Comparison of ENCODE assay signal across 22 cellular contexts in the genomic region with DNA sequence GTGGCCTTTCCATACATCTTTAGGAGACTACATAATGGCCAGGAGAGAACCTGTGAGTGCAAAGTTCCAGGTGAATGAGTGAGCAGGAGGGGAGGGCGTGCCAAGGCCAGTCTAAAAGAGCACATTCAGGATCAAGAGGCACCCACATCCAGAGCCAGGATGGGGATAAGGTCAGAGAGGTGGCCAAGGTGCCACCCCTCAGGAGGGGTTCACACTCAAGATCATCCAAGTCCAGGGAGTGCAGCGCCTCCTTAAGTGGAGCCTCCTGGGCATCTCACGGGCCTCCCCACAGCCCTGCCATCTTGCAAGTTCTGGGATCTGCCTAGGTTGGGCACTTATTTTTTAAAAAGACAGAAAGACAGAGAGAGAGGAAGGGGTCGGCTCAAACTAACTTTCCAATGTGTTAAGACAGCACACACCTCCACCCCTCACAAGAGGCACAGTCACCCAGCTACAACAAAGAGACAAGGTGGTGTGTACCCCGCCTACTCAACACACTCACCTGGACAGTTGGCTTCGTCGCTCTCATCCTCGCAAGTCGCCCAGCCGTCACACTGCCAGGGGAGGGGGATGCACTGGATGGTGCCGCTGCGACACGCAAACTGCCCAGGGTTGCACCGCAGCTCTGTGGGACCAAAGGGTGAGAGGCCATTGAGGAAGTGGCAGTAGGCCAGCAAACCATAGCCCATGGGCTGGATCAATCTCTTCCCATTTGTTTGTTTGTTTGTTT. TPM values are rescaled to one million over a fixed set of nuclear protein-coding genes. Genes with fewer than 3 reads are reported as not detected.
DNase-seq lines count a peak whose midpoint lies in the region; ATAC-seq and TF ChIP-seq lines count a peak whose summit lies in the region.
"Had no signal": no experiment of that assay in that cellular context is flagged by ENCODE, and none has a peak within 500 bp of the region (broad histone marks: within the 10 kb centered on the region; RNA-seq: fewer than 3 reads in every experiment).

No MANE protein-coding gene starts in this region.

- no peak overlapping the region for H3K27ac ChIP-seq in sigmoid colon
- H3K27ac ChIP-seq: KMS-11 had no signal

- H3K27me3 Mint-ChIP-seq in CD14-positive monocyte (ENCODE audit: low read depth in 3 of 3) (peaks cover 0 to 2% (median 0%) of the 10 kb centered on the region in 3 donors), WTC11 (ENCODE audit: low read depth) (no peaks in the 10 kb centered on the region), MCF 10A (ENCODE audit: insufficient read depth, unreplicated experiment) (no peaks in the 10 kb centered on the region), mesothelial cell of epicardium (ENCODE audit: low read depth) (no peaks in the 10 kb centered on the region)

- intact Hi-C loops in CD14-positive monocyte (cut with micrococcal nuclease) = loop anchor here (5.0 kb wide), 1 partner anchor 33 kb away; the partner anchor contains the start of gene DGCR2 (in 2 of the 2)
- intact Hi-C loops in sigmoid colon (cut with DNase I) = no loop called here
- intact Hi-C loops in MCF 10A (cut with micrococcal nuclease) = no loop called here

- H3K4me1 Mint-ChIP-seq in CD14-positive monocyte (peaks cover 74% of the 10 kb centered on the region), WTC11 (peaks cover 14% of the 10 kb centered on the region), MCF 10A (ENCODE audit: insufficient read depth, unreplicated experiment) (peaks cover 5% of the 10 kb centered on the region), mesothelial cell of epicardium (no peaks in the 10 kb centered on the region)

- TF ChIP-seq EP300 in sigmoid colon (IDR thresholded peaks at IDR 0.05) = no peak

- no peak for TF ChIP-seq POLR2A in sigmoid colon (IDR thresholded peaks at IDR 0.05)

- H3K27ac Mint-ChIP-seq in CD14-positive monocyte (peak overlapping the region; percentile 38 to 99 (median 80)), WTC11 (peak overlapping the region; percentile 44; the same call in 1 of the 2 replicates), MCF 10A (ENCODE audit: low read depth, unreplicated experiment) (no peak overlapping the region), mesothelial cell of epicardium (no peak overlapping the region)
- H3K27ac Mint-ChIP-seq: CD8-positive, alpha-beta T cell had no signal

- ATAC-seq in WTC11 = no peak
- ATAC-seq in left lobe of liver = no peak
- ATAC-seq: CD8-positive, alpha-beta T cell; GM12878 had no signal

- POLR2A ChIA-PET in WTC11 (lab: Charles Lee) (no interaction called here), MCF 10A (lab: Yijun Ruan, JAX) (no interaction called here)

- peaks cover 0 to 25% (median 6%) of the 10 kb centered on the region in 4 donors for H3K36me3 ChIP-seq in sigmoid colon

- BruUV-seq in MCF 10A (replicated peaks; lab: Mats Ljungman, UMichigan) = no TSS peak

- CTCF ChIA-PET in WTC11 (lab: Charles Lee) = interaction anchor here (2.2 kb wide), 1 partner anchor 15 kb away, joined by 5 read pairs; no protein-coding TSS in a partner anchor
- CTCF ChIA-PET in MCF 10A (lab: Yijun Ruan, JAX) = interaction anchor here (0.6 to 1.0 kb wide), 3 partner anchors 26 to 51 kb away, joined by 3 read pairs; partner anchors contain the start of gene DGCR2

- no peaks in the 10 kb centered on the region for H3K27me3 ChIP-seq in sigmoid colon

- H3K4me3 ChIP-seq in sigmoid colon = no peak overlapping the region
- H3K4me3 ChIP-seq: GM12878, HAP-1 had no signal

- 97% methylated on average over 14 of the region's 14 CpGs for WGBS in sigmoid colon, 2 donors

- H3K4me1 ChIP-seq in sigmoid colon = peaks cover 0 to 7% (median 2%) of the 10 kb centered on the region in 4 donors
- H3K4me1 ChIP-seq: HAP-1 had no signal

- H3K9me3 ChIP-seq in sigmoid colon = no peaks in the 10 kb centered on the region
- H3K9me3 ChIP-seq: HAP-1 had no signal

- TF ChIP-seq CTCF in CD14-positive monocyte (IDR thresholded peaks at IDR 0.05) (no peak), WTC11 (IDR thresholded peaks at IDR 0.05) (no peak), sigmoid colon (IDR thresholded peaks at IDR 0.05) (no peak), MCF 10A (IDR thresholded peaks at IDR 0.05; ENCODE audit: unreplicated experiment) (no peak), mesothelial cell of epicardium (IDR thresholded peaks at IDR 0.05; ENCODE audit: unreplicated experiment) (no peak)

- H3K9me3 Mint-ChIP-seq in CD14-positive monocyte = no peaks in the 10 kb centered on the region
- peaks cover 4% of the 10 kb centered on the region for H3K9me3 Mint-ChIP-seq in WTC11
- no peaks in the 10 kb centered on the region for H3K9me3 Mint-ChIP-seq in MCF 10A (ENCODE audit: unreplicated experiment)
- no peaks in the 10 kb centered on the region for H3K9me3 Mint-ChIP-seq in mesothelial cell of epicardium
- H3K9me3 Mint-ChIP-seq: CD8-positive, alpha-beta T cell had no signal

- no peak overlapping the region for H3K4me3 Mint-ChIP-seq in CD14-positive monocyte
- H3K4me3 Mint-ChIP-seq in WTC11 = no peak overlapping the region
- no peak overlapping the region for H3K4me3 Mint-ChIP-seq in MCF 10A (ENCODE audit: unreplicated experiment)
- H3K4me3 Mint-ChIP-seq in mesothelial cell of epicardium = no peak overlapping the region
- H3K4me3 Mint-ChIP-seq: CD8-positive, alpha-beta T cell had no signal

- H3K36me3 Mint-ChIP-seq in CD14-positive monocyte = peaks cover 18 to 35% of the 10 kb centered on the region in 2 donors
- H3K36me3 Mint-ChIP-seq in WTC11 = peaks cover 22% of the 10 kb centered on the region
- peaks cover 36% of the 10 kb centered on the region for H3K36me3 Mint-ChIP-seq in MCF 10A (ENCODE audit: insufficient read depth, unreplicated experiment)
- peaks cover 14% of the 10 kb centered on the region for H3K36me3 Mint-ChIP-seq in mesothelial cell of epicardium

- DNase-seq in CD14-positive monocyte (ENCODE audit: low spot score) (no peak), WTC11 (ENCODE audit: low spot score) (no peak), left lobe of liver (ENCODE audit: low spot score) (peak; percentile 44), sigmoid colon (peak; percentile 60), MCF 10A (ENCODE audit: unreplicated experiment) (no peak), mesothelial cell of epicardium (ENCODE audit: low spot score in 2 of 2, unreplicated experiment in 2 of 2) (no peak), NCI-H2107 treated with DMSO at 0.1 percent for 48 hours (lab: John Stamatoyannopoulos, UW; ENCODE audit: unreplicated experiment) (no peak)
- DNase-seq: CD8-positive, alpha-beta T cell; DND-41; MV-4-11; NCI-H1105 treated with DMSO at 0.1 percent for 48 hours; NCI-H2081; NCI-H446 treated with DMSO at 0.1 percent for 48 hours; NCI-H526 treated with DMSO at 0.1 percent for 48 hours; Right ventricle myocardium superior had no signal

TF ChIP-seq in WTC11, 78 proteins besides CTCF, POLR2A, EP300 and RAD21 (continues in another document):
- no peak for TF ChIP-seq IRF2 (CRISPR knock-in tag; IDR thresholded peaks at IDR 0.05; ENCODE audit: borderline replicate concordance, low read depth)
- TF ChIP-seq TEAD1 (CRISPR knock-in tag; IDR thresholded peaks at IDR 0.05) = no peak
- no peak for TF ChIP-seq MYBL2 (CRISPR knock-in tag; IDR thresholded peaks at IDR 0.05)
- TF ChIP-seq, protein P1, sequence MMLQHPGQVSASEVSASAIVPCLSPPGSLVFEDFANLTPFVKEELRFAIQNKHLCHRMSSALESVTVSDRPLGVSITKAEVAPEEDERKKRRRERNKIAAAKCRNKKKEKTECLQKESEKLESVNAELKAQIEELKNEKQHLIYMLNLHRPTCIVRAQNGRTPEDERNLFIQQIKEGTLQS (CRISPR knock-in tag; conservative IDR thresholded peaks at IDR 0.05) = no peak
- TF ChIP-seq AFF4 (CRISPR knock-in tag; IDR thresholded peaks at IDR 0.05; ENCODE audit: borderline replicate concordance) = no peak

RNA-seq across cellular contexts. Expression of gene DGCR2, which starts 33.2 kb away (rescaled TPM):
- 10 to 100 TPM; 28.9 to 37.0 TPM for polyA plus RNA-seq in CD14-positive monocyte
- 56.8 to 64.2 TPM (median 60.3 TPM) in 3 replicates for total RNA-seq in WTC11 (2021)
- total RNA-seq in left lobe of liver = 30.5 TPM
- total RNA-seq in sigmoid colon = 10 to 100 TPM; 25.5 to 36.8 (median 32.7) TPM
- polyA plus RNA-seq in sigmoid colon = 10 to 100 TPM in 2 of 3 donors, 1 to 10 TPM in 1; 7.2 to 68.7 (median 11.8) TPM
- total RNA-seq in MCF 10A (2022) = 41.2 and 50.1 TPM in 2 replicates
- 77.3 to 78.9 TPM (median 78.3 TPM) in 3 replicates for total RNA-seq in mesothelial cell of epicardium

RNA-seq across cellular contexts. Expression of gene TSSK2, which starts 42.1 kb away (rescaled TPM):
- polyA plus RNA-seq in CD14-positive monocyte = not detected
- not detected in 3 replicates for total RNA-seq in WTC11 (2021)
- total RNA-seq in left lobe of liver = not detected
- not detected for total RNA-seq in sigmoid colon
- polyA plus RNA-seq in sigmoid colon = under 1 TPM in 1 of 3 donors, not detected in 2; 0.12 TPM
- not detected in 2 replicates for total RNA-seq in MCF 10A (2022)
- total RNA-seq in mesothelial cell of epicardium = not detected in 3 replicates
- total RNA-seq: A673, Right ventricle myocardium superior, RPMI7951, SK-MEL-5 had no signal
- polyA plus RNA-seq: BJ had no signal

RNA-seq across cellular contexts. Expression of gene ESS2, which starts 55.4 kb away (rescaled TPM):
- polyA plus RNA-seq in CD14-positive monocyte (1 to 10 TPM; 4.0 to 5.5 TPM), sigmoid colon (10 to 100 TPM in 1 of 3 donors, 1 to 10 TPM in 2; 7.2 to 12.9 (median 7.4) TPM)
- total RNA-seq in WTC11 (2021) (18.0 to 19.3 TPM (median 18.3 TPM) in 3 replicates), left lobe of liver (5.2 TPM), sigmoid colon (10 to 100 TPM; 12.9 to 15.5 (median 14.0) TPM), MCF 10A (2022) (12.4 and 18.1 TPM in 2 replicates), mesothelial cell of epicardium (17.3 to 18.5 TPM (median 18.1 TPM) in 3 replicates)

Comparison
In these comparisons a context has a peak if more than half of its experiments do, and no peak if none do; other contexts are left out.
1. DNase-seq: peak in left lobe of liver (single experiment) and sigmoid colon (single experiment); none in CD14-positive monocyte (single experiment), WTC11 (single experiment), MCF 10A (single experiment), mesothelial cell of epicardium (0 of 2) and NCI-H2107 treated with DMSO at 0.1 percent for 48 hours (single experiment).
2. H3K27ac Mint-ChIP-seq: peak in CD14-positive monocyte (7 of 7) and WTC11 (single experiment); none in MCF 10A (single experiment) and mesothelial cell of epicardium (single experiment).
3. intact Hi-C loops: an anchor here in CD14-positive monocyte (5.0 kb wide); none called in sigmoid colon and MCF 10A.